ENCODE assay signal across 19 cellular contexts in genomic region chr4:80042821-80043220, GRCh38.
"Had no signal": no experiment of that assay in that cellular context is flagged by ENCODE, and none has a peak within 500 bp of the region (broad histone marks: within the 10 kb centered on the region; RNA-seq: fewer than 3 reads in every experiment).

No MANE protein-coding gene starts in this region.

- H3K36me3 Mint-ChIP-seq: natural killer cell had no signal

- H3K4me3 ChIP-seq: neural progenitor cell, ovary, right lobe of liver, skin epidermis, stomach had no signal

- H3K4me1 ChIP-seq: neural progenitor cell, right lobe of liver had no signal

- H3K27ac Mint-ChIP-seq: endodermal cell, natural killer cell, neural progenitor cell, type B pancreatic cell had no signal

- H3K36me3 ChIP-seq: neural progenitor cell, ovary, right lobe of liver had no signal

- H3K27ac ChIP-seq: neural progenitor cell, right lobe of liver, skin epidermis had no signal

- ATAC-seq: left colon, natural killer cell had no signal

- H3K4me3 Mint-ChIP-seq: endodermal cell, natural killer cell, neural progenitor cell, type B pancreatic cell had no signal

- DNase-seq: central memory CD4-positive, alpha-beta T cell; effector CD4-positive, alpha-beta T cell; endodermal cell; erythroblast; kidney; left colon; mammary epithelial cell; natural killer cell; nucleus accumbens; right lobe of liver; stimulated activated CD4-positive, alpha-beta T cell treated with anti-CD3 and anti-CD28 coated beads, Interleukin-2, amount 100 ng/mL, for 24 hours; stimulated activated CD4-positive, alpha-beta T cell treated with anti-CD3 and anti-CD28 coated beads, Interleukin-4, amount 100 ng/mL, for 4 hours; stimulated activated naive CD4-positive, alpha-beta T cell; stomach; substantia nigra had no signal

- H3K27me3 ChIP-seq: neural progenitor cell, ovary, right lobe of liver, stomach had no signal

- H3K4me1 Mint-ChIP-seq: natural killer cell, neural progenitor cell had no signal

- H3K9me3 Mint-ChIP-seq: endodermal cell, natural killer cell, neural progenitor cell, type B pancreatic cell had no signal

- H3K9me3 ChIP-seq: ovary, right lobe of liver, stomach had no signal

- H3K27me3 Mint-ChIP-seq: type B pancreatic cell had no signal
